In the genomic region with DNA sequence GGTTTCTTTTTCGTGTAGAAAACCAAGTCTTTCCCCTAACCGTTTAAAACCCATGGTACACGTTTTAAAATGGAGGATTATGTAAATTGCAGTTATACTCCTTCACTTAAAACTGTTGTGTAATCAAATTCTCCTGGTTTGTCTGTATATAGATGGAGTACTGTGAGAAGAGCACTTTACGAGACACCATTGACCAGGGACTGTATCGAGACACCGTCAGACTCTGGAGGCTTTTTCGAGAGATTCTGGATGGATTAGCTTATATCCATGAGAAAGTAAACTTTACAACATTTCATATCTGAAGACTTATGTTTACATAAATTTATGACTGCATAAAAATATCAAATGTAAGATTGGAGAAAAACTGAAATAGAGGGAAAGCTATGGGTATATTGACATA, we compare ENCODE assay signal across 20 cellular contexts. TPM values are rescaled to one million over a fixed set of nuclear protein-coding genes. Genes with fewer than 3 reads are reported as not detected.
DNase-seq lines count a peak whose midpoint lies in the region; ATAC-seq, FAIRE-seq and TF ChIP-seq lines count a peak whose summit lies in the region.
"Had no signal": no experiment of that assay in that cellular context is flagged by ENCODE, and none has a peak within 500 bp of the region (broad histone marks: within the 10 kb centered on the region; RNA-seq: fewer than 3 reads in every experiment).

No MANE protein-coding gene starts in this region.

- no peak for TF ChIP-seq CTCF in IMR-90 (conservative IDR thresholded peaks at IDR 0.05; ENCODE audit: low read depth, low read length)
- no peak for TF ChIP-seq CTCF in K562 (IDR thresholded peaks at IDR 0.05 in 2 of 3, conservative IDR thresholded peaks at IDR 0.05 in 1 of 3; ENCODE audit: insufficient read depth in 2 of 3, low read depth in 1 of 3, low read length in 3 of 3)
- TF ChIP-seq CTCF in mucosa of descending colon (IDR thresholded peaks at IDR 0.05), result no peak
- no peak for TF ChIP-seq CTCF in RWPE1 (conservative IDR thresholded peaks at IDR 0.05; ENCODE audit: low read depth)

- no peak overlapping the region for H2AK9ac ChIP-seq in IMR-90 (replicated peaks; ENCODE audit: low read depth, low read length, poor library complexity)

- BruUV-seq in IMR-90 (replicated peaks; lab: Mats Ljungman, UMichigan), result no TSS peak
- no TSS peak for BruUV-seq in K562 (replicated peaks; lab: Mats Ljungman, UMichigan)

- H3K9ac ChIP-seq in IMR-90 (ENCODE audit: low read depth, low read length) (no peak overlapping the region), SK-N-MC (ENCODE audit: insufficient read length) (no peak overlapping the region), K562 (ENCODE audit: insufficient read depth in 1 of 2, low read depth in 2 of 2, low read length in 2 of 2) (no peak overlapping the region)
- H3K9ac ChIP-seq: BLaER1, GM23248 had no signal

- POLR2A ChIA-PET in IMR-90 (lab: Charles Lee; ENCODE audit: unreplicated experiment) (no interaction called here), K562 (lab: Yijun Ruan, JAX) (no interaction called here), RWPE1 (lab: Yijun Ruan, JAX; ENCODE audit: low non-redundant PET) (no interaction called here)

- H3K27me3 Mint-ChIP-seq in T-helper 2 cell treated with Interferon-gamma antibody and Interleukin-4, amounts not matched to agents 5 μg/mL and 100 μg/mL, for 36 hours (ENCODE audit: low read depth), result no peaks in the 10 kb centered on the region
- H3K27me3 Mint-ChIP-seq: B cell; CD4-positive, CD25-positive, alpha-beta regulatory T cell had no signal

- no peak overlapping the region for H3K14ac ChIP-seq in IMR-90 (replicated peaks; ENCODE audit: low read depth, low read length)

- DNase-seq in IMR-90 (no peak), SK-N-MC (ENCODE audit: low read depth, low spot score) (no peak), K562 (ENCODE audit: extremely low read depth in 1 of 4, low spot score in 3 of 4) (no peak), mucosa of descending colon (no peak), RWPE1 (ENCODE audit: low spot score) (no peak)
- no peak for DNase-seq in stimulated activated CD4-positive, alpha-beta T cell treated with anti-CD3 and anti-CD28 coated beads, Interleukin-15, amount 100 ng/mL, for 24 hours
- DNase-seq in T-helper 2 cell treated with Interferon-gamma antibody and Interleukin-4, amounts not matched to agents 5 μg/mL and 100 μg/mL, for 36 hours (ENCODE audit: low spot score), result no peak
- DNase-seq: Caco-2; CD4-positive, CD25-positive, alpha-beta regulatory T cell; CD8-positive, alpha-beta T cell; DMS153; DND-41; GM23248; H7; HCEC 1CT had no signal

- ATAC-seq in IMR-90 (ENCODE audit: low read depth) (no peak), K562 (no peak), mucosa of descending colon (peak; percentile 23)
- ATAC-seq: CD8-positive, alpha-beta T cell had no signal

- H4K8ac ChIP-seq in IMR-90 (ENCODE audit: low read depth in 2 of 2, low read length in 2 of 2), result no peak overlapping the region

- H3K36me3 ChIP-seq in IMR-90 (ENCODE audit: control insufficient read depth, insufficient read depth, low read length) (peaks cover 43% of the 10 kb centered on the region), SK-N-MC (ENCODE audit: insufficient read depth, low read length) (peaks cover 61% of the 10 kb centered on the region), K562 (ENCODE audit: control insufficient read depth, insufficient read depth, low read length) (peaks cover 60% of the 10 kb centered on the region), mucosa of descending colon (ENCODE audit: low read depth) (no peaks in the 10 kb centered on the region)

- H2BK120ac ChIP-seq in IMR-90 (ENCODE audit: low read depth, low read length), result no peak overlapping the region

- TF ChIP-seq RAD21 in IMR-90 (IDR thresholded peaks at IDR 0.05; ENCODE audit: low read length) (no peak), K562 (CRISPR knock-in tag; conservative IDR thresholded peaks at IDR 0.05 in 1 of 2, IDR thresholded peaks at IDR 0.05 in 1 of 2) (no peak)

- H3K9me1 ChIP-seq in IMR-90 (ENCODE audit: insufficient read depth, low read length) (peaks cover 8% of the 10 kb centered on the region), K562 (ENCODE audit: control insufficient read depth, insufficient read depth, low read length) (no peaks in the 10 kb centered on the region)

- intact Hi-C loops in IMR-90 (cut with micrococcal nuclease) (no loop called here), K562 (cut with micrococcal nuclease) (no loop called here), mucosa of descending colon (cut with DNase I, micrococcal nuclease) (no loop called here)

- H3K27me3 ChIP-seq in IMR-90 (ENCODE audit: control insufficient read depth, insufficient read depth, low read length) (no peaks in the 10 kb centered on the region), K562 (ENCODE audit: control insufficient read depth in 2 of 2, insufficient read depth in 2 of 2, low read length in 2 of 2) (no peaks in the 10 kb centered on the region)
- H3K27me3 ChIP-seq: BLaER1 had no signal

- no peaks in the 10 kb centered on the region for H3K4me1 Mint-ChIP-seq in T-helper 2 cell treated with Interferon-gamma antibody and Interleukin-4, amounts not matched to agents 5 μg/mL and 100 μg/mL, for 36 hours (ENCODE audit: low read depth)
- H3K4me1 Mint-ChIP-seq: B cell had no signal

- H3K4ac ChIP-seq in IMR-90 (ENCODE audit: low read depth, low read length), result no peak overlapping the region

- peaks cover 26% of the 10 kb centered on the region for H3K36me3 Mint-ChIP-seq in T-helper 2 cell treated with Interferon-gamma antibody and Interleukin-4, amounts not matched to agents 5 μg/mL and 100 μg/mL, for 36 hours (ENCODE audit: low read depth)

- no peak overlapping the region for H2BK5ac ChIP-seq in IMR-90 (ENCODE audit: low read depth, low read length, poor library complexity, severe bottlenecking)

- H4K5ac ChIP-seq in IMR-90 (ENCODE audit: low read depth, low read length), result no peak overlapping the region

- H3K79me2 ChIP-seq in K562 (ENCODE audit: control insufficient read depth, insufficient read depth, low read length), result no peaks in the 10 kb centered on the region

- no peak overlapping the region for H3K27ac Mint-ChIP-seq in T-helper 2 cell treated with Interferon-gamma antibody and Interleukin-4, amounts not matched to agents 5 μg/mL and 100 μg/mL, for 36 hours
- H3K27ac Mint-ChIP-seq: B cell; CD4-positive, CD25-positive, alpha-beta regulatory T cell; CD8-positive, alpha-beta T cell had no signal

- H3K9me3 ChIP-seq in IMR-90 (ENCODE audit: control insufficient read depth, insufficient read depth, low read length) (no peaks in the 10 kb centered on the region; the same call in 1 of the 2 replicates), SK-N-MC (ENCODE audit: low read depth, low read length) (no peaks in the 10 kb centered on the region), K562 (replicated peaks; ENCODE audit: control insufficient read depth, insufficient read depth, low read depth, low read length) (no peaks in the 10 kb centered on the region), mucosa of descending colon (no peaks in the 10 kb centered on the region)
- H3K9me3 ChIP-seq: Caco-2 had no signal

- no peak for TF ChIP-seq POLR2A in IMR-90 (IDR thresholded peaks at IDR 0.05; ENCODE audit: low read depth, low read length)
- TF ChIP-seq POLR2A in K562 (conservative IDR thresholded peaks at IDR 0.05), result no peak

- WGBS in IMR-90 (ENCODE audit: extremely low coverage in 2 of 2, insufficient read length in 1 of 2), 2 experiments, result no CpG with 5 or more reads among the region's 7 CpGs
- 71% methylated on average over 7 of the region's 7 CpGs for WGBS in K562 (ENCODE audit: insufficient coverage, low coverage, missing lambda C conversion rate)

- CTCF ChIA-PET in IMR-90 (lab: Yijun Ruan, JAX), result no interaction called here
- CTCF ChIA-PET in K562 (lab: Yijun Ruan, JAX; ENCODE audit: low intra/inter-chr PET ratio), result no interaction called here
- CTCF ChIA-PET in RWPE1 (lab: Yijun Ruan, JAX), result no interaction called here

- H3K4me3 ChIP-seq in IMR-90 (ENCODE audit: insufficient read depth, low read depth, low read length), result no peak overlapping the region
- H3K4me3 ChIP-seq in SK-N-MC, result no peak overlapping the region
- no peak overlapping the region for H3K4me3 ChIP-seq in K562
- no peak overlapping the region for H3K4me3 ChIP-seq in mucosa of descending colon
- H3K4me3 ChIP-seq: BLaER1, GM23248 had no signal

- no peak overlapping the region for H2AK5ac ChIP-seq in IMR-90 (ENCODE audit: low read depth, low read length)

- no peak overlapping the region for H2AFZ ChIP-seq in IMR-90 (replicated peaks; ENCODE audit: low read length, poor library complexity)
- no peak overlapping the region for H2AFZ ChIP-seq in K562 (ENCODE audit: low read depth, low read length)
- H2AFZ ChIP-seq: GM23248 had no signal

- no peak for TF ChIP-seq EP300 in K562 (IDR thresholded peaks at IDR 0.05; ENCODE audit: low read length)

- H3K27ac ChIP-seq in IMR-90 (ENCODE audit: insufficient read depth, low read length) (no peak overlapping the region), SK-N-MC (peak overlapping the region; percentile 37; the same call in 1 of the 2 replicates), K562 (ENCODE audit: extremely low read depth, low read depth, low read length) (no peak overlapping the region), RWPE1 (no peak overlapping the region)
- H3K27ac ChIP-seq: BLaER1, C4-2B, GM23248 had no signal

- no peak overlapping the region for H3K56ac ChIP-seq in IMR-90 (ENCODE audit: extremely low read depth, insufficient read depth, low read length)

- in situ Hi-C loops in IMR-90 (cut with MboI; ENCODE audit: low sequenced_read_pairs), result no loop called here
- in situ Hi-C loops in K562 (cut with MboI), result no loop called here

- no peak overlapping the region for H3K18ac ChIP-seq in IMR-90 (ENCODE audit: low read depth, low read length)

- no peak overlapping the region for H2BK15ac ChIP-seq in IMR-90 (ENCODE audit: low read depth, low read length)

- H3K4me1 ChIP-seq in IMR-90 (ENCODE audit: control insufficient read depth, insufficient read depth, low read length), result no peaks in the 10 kb centered on the region
- H3K4me1 ChIP-seq in K562 (replicated peaks in 1 of 2; ENCODE audit: control insufficient read depth in 2 of 2, insufficient read depth in 2 of 2, low read length in 2 of 2), result no peaks in the 10 kb centered on the region
- no peaks in the 10 kb centered on the region for H3K4me1 ChIP-seq in mucosa of descending colon (ENCODE audit: low read depth)
- H3K4me1 ChIP-seq: BLaER1, Caco-2 had no signal

- no peak overlapping the region for H2BK20ac ChIP-seq in IMR-90 (ENCODE audit: low read depth, low read length)

- no peak overlapping the region for H3K4me2 ChIP-seq in IMR-90 (ENCODE audit: low read depth, low read length)
- no peak overlapping the region for H3K4me2 ChIP-seq in K562 (ENCODE audit: insufficient read depth, low read length)
- H3K4me2 ChIP-seq: BLaER1 had no signal

- no peaks in the 10 kb centered on the region for H3K9me3 Mint-ChIP-seq in T-helper 2 cell treated with Interferon-gamma antibody and Interleukin-4, amounts not matched to agents 5 μg/mL and 100 μg/mL, for 36 hours

- H4K20me1 ChIP-seq in IMR-90 (ENCODE audit: insufficient read depth, low read length) (no peaks in the 10 kb centered on the region; the same call in 1 of the 2 replicates), K562 (replicated peaks; ENCODE audit: control insufficient read depth, insufficient read depth, low read length) (no peaks in the 10 kb centered on the region)
- H4K20me1 ChIP-seq: BLaER1 had no signal

- H3K79me1 ChIP-seq in IMR-90 (ENCODE audit: low read depth in 1 of 2, low read length in 2 of 2), result peaks cover 0 to 22% of the 10 kb centered on the region in 2 experiments

- H3K4me3 Mint-ChIP-seq in T-helper 2 cell treated with Interferon-gamma antibody and Interleukin-4, amounts not matched to agents 5 μg/mL and 100 μg/mL, for 36 hours, result no peak overlapping the region
- H3K4me3 Mint-ChIP-seq: B cell; CD4-positive, CD25-positive, alpha-beta regulatory T cell; CD8-positive, alpha-beta T cell had no signal

- dilution Hi-C loops in IMR-90 (cut with HindIII; ENCODE audit: low sequenced_read_pairs, unreplicated experiment), result no loop called here

- H3K23ac ChIP-seq in IMR-90 (ENCODE audit: low read depth, low read length), result no peak overlapping the region

- FAIRE-seq in K562 (lab: Jason Lieb, UNC), result no peak
- FAIRE-seq: GM19239, H1 had no signal

- H4K91ac ChIP-seq in IMR-90 (ENCODE audit: insufficient read depth, low read depth, low read length), result no peak overlapping the region

RNA-seq across cellular contexts. Expression of a gene that starts 51.1 kb away (rescaled TPM):
- total RNA-seq in IMR-90 (2012; rRNA removed) (106 and 205 TPM in 2 replicates), K562 (2014; rRNA removed) (409 and 442 TPM in 2 replicates), K562 (2014; rRNA removed; fragmentation: Illumina TruSeq; extraction: Trizol) (165 and 189 TPM in 2 replicates), K562 (2015; rRNA removed; fragmentation: Illumina TruSeq; extraction: Trizol) (167 and 189 TPM in 2 replicates), K562 (2021) (155 and 161 TPM in 2 replicates), mucosa of descending colon (100 to 1,000 TPM; 131 to 154 (median 142) TPM)
- polyA plus RNA-seq in IMR-90 (2012; rRNA removed) (295 and 296 TPM in 2 replicates), K562 (2011; rRNA removed) (353 and 402 TPM in 2 replicates), K562 (2014; fragmentation: Illumina TruSeq; extraction: Trizol) (314 and 378 TPM in 2 replicates), K562 (2014; fragmentation: Nextera tagmentation; extraction: Ambion mirVana) (1,000 to 10,000 TPM; 1,071 to 1,097 TPM), K562 (2014; rRNA removed) (657 and 689 TPM in 2 replicates)
- polyA plus RNA-seq in IMR-90 (2012; cell fraction: cytosol; rRNA removed), result 198 and 487 TPM in 2 replicates
- 41.4 and 203 TPM in 2 replicates for polyA plus RNA-seq in IMR-90 (2012; cell fraction: nucleus; rRNA removed; ENCODE audit: low replicate concordance)
- 30.2 and 39.1 TPM in 2 replicates for total RNA-seq in K562 (2011; cell fraction: chromatin; rRNA removed; ENCODE audit: low replicate concordance)
- 32.4 and 37.0 TPM in 2 replicates for total RNA-seq in K562 (2011; cell fraction: nucleolus; rRNA removed)
- 49.5 and 55.9 TPM in 2 replicates for total RNA-seq in K562 (2011; cell fraction: nucleoplasm; rRNA removed)
- polyA plus RNA-seq in K562 (2011; cell fraction: cytosol; rRNA removed), result 142 and 212 TPM in 2 replicates
- polyA plus RNA-seq in K562 (2011; cell fraction: nucleus; rRNA removed), result 80.9 and 136 TPM in 2 replicates
- 199 and 317 TPM in 2 replicates for polyA plus RNA-seq in K562 (2012)
- 128 and 133 TPM in 2 replicates for polyA minus RNA-seq in K562 (2011; rRNA and poly(A)+ RNA removed)
- polyA minus RNA-seq in K562 (2011; cell fraction: cytosol; rRNA and poly(A)+ RNA removed), result 40.4 and 48.7 TPM in 2 replicates
- 28.3 and 45.9 TPM in 2 replicates for polyA minus RNA-seq in K562 (2011; cell fraction: nucleus; rRNA and poly(A)+ RNA removed)

RNA-seq across cellular contexts. Expression of a gene that starts 53.9 kb away (rescaled TPM):
- 132 and 139 TPM in 2 replicates for total RNA-seq in IMR-90 (2012; rRNA removed)
- polyA plus RNA-seq in IMR-90 (2012; rRNA removed), result 75.3 and 80.3 TPM in 2 replicates
- polyA plus RNA-seq in IMR-90 (2012; cell fraction: cytosol; rRNA removed), result 35.6 and 77.8 TPM in 2 replicates
- polyA plus RNA-seq in IMR-90 (2012; cell fraction: nucleus; rRNA removed; ENCODE audit: low replicate concordance), result 20.2 and 41.4 TPM in 2 replicates
- 36.6 and 64.0 TPM in 2 replicates for total RNA-seq in K562 (2011; cell fraction: chromatin; rRNA removed; ENCODE audit: low replicate concordance)
- total RNA-seq in K562 (2011; cell fraction: nucleolus; rRNA removed), result 19.7 and 27.4 TPM in 2 replicates
- total RNA-seq in K562 (2011; cell fraction: nucleoplasm; rRNA removed), result 32.8 and 57.2 TPM in 2 replicates
- 24.7 and 32.2 TPM in 2 replicates for total RNA-seq in K562 (2014; rRNA removed)
- 32.9 and 34.8 TPM in 2 replicates for total RNA-seq in K562 (2014; rRNA removed; fragmentation: Illumina TruSeq; extraction: Trizol)
- total RNA-seq in K562 (2015; rRNA removed; fragmentation: Illumina TruSeq; extraction: Trizol), result 34.8 and 35.2 TPM in 2 replicates
- total RNA-seq in K562 (2021), result 28.2 and 28.7 TPM in 2 replicates
- polyA plus RNA-seq in K562 (2011; rRNA removed), result 35.9 and 36.1 TPM in 2 replicates
- 24.3 and 31.5 TPM in 2 replicates for polyA plus RNA-seq in K562 (2011; cell fraction: cytosol; rRNA removed)
- 13.4 and 15.1 TPM in 2 replicates for polyA plus RNA-seq in K562 (2011; cell fraction: nucleus; rRNA removed)
- polyA plus RNA-seq in K562 (2012), result 21.9 and 32.3 TPM in 2 replicates
- polyA plus RNA-seq in K562 (2014; fragmentation: Illumina TruSeq; extraction: Trizol), result 30.5 and 37.3 TPM in 2 replicates
- polyA plus RNA-seq in K562 (2014; fragmentation: Nextera tagmentation; extraction: Ambion mirVana), result 10 to 100 TPM; 15.9 to 23.1 TPM
- 28.5 and 29.9 TPM in 2 replicates for polyA plus RNA-seq in K562 (2014; rRNA removed)
- 56.9 and 64.1 TPM in 2 replicates for polyA minus RNA-seq in K562 (2011; rRNA and poly(A)+ RNA removed)
- polyA minus RNA-seq in K562 (2011; cell fraction: cytosol; rRNA and poly(A)+ RNA removed), result 21.5 and 25.9 TPM in 2 replicates
- polyA minus RNA-seq in K562 (2011; cell fraction: nucleus; rRNA and poly(A)+ RNA removed), result 20.3 and 41.9 TPM in 2 replicates
- total RNA-seq in mucosa of descending colon, result 10 to 100 TPM; 17.3 to 31.2 (median 23.9) TPM
